Comparison of ENCODE assay signal across 1 cellular context in the genomic region with DNA sequence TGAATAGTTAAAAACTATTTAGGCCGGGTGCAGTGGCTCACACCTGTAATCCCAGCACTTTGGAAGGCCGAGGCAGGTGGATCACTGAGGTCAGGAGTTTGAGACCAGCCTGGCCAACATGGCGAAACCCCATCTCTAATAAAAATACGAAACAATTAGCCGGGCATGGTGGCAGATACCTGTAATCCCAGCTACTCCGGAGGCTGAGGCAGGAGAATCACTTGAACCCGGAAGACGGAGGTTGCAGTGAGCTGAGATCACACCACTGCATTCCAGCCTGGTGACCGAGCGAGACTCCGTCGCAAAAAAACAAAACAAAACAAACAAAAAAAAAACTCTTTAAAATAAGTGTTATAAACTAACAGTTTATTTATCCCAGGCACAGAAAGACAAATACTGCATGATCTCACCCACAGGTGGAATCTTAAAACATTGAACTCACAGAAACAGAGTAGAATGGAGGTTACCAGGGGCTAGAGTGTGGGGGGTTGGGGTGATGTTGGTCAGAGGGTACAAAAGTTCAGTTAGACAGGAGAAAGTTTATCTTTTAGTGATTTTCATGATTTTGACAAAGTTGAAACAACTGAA. TPM values are rescaled to one million over a fixed set of nuclear protein-coding genes. Genes with fewer than 3 reads are reported as not detected.
"Had no signal": no experiment of that assay in that cellular context is flagged by ENCODE, and none has a peak within 500 bp of the region (broad histone marks: within the 10 kb centered on the region; RNA-seq: fewer than 3 reads in every experiment).

No MANE protein-coding gene starts in this region.

RNA-seq across cellular contexts. Expression of a gene that starts 28.1 kb away (rescaled TPM):
- total RNA-seq: naive thymus-derived CD8-positive, alpha-beta T cell had no signal
- polyA plus RNA-seq: naive thymus-derived CD8-positive, alpha-beta T cell had no signal
